In genomic region chr6:42781811-42782688, GRCh38 we compare ENCODE assay signal across 8 cellular contexts. TPM values are rescaled to one million over a fixed set of nuclear protein-coding genes. Genes with fewer than 3 reads are reported as not detected.
A peak's percentile ranks its signal among the peaks of the same experiment; 100 is the strongest.
DNase-seq lines count a peak whose midpoint lies in the region; TF ChIP-seq lines count a peak whose summit lies in the region.

TSS of gene BICRAL (plus strand) at chr6:42782052. CDS start at chr6:42822023, 39,971 bp downstream.

- DNase-seq in AG08395 (ENCODE audit: low spot score): peak; percentile 77
- DNase-seq in H7: peak; percentile 89
- peak; percentile 46 to 78 for DNase-seq in NCI-H524 (lab: John Stamatoyannopoulos, UW)
- peak; percentile 75 for DNase-seq in activated CD4-positive, alpha-beta T cell treated with anti-CD3 and anti-CD28 coated beads, Interleukin-2, amount 10 ng/mL, durations not matched to agents 7 days and 5 days
- peak; percentile 62 for DNase-seq in colonic mucosa
- DNase-seq in left kidney (ENCODE audit: low read depth, low spot score): peak; percentile 94
- DNase-seq in stimulated activated CD4-positive, alpha-beta T cell treated with anti-CD3 and anti-CD28 coated beads, Interleukin-1b, Interleukin-23, amount 100 ng/mL, for 24 hours (ENCODE audit: low read depth in 4 of 4, low spot score in 1 of 4): peak; percentile 33 to 65 (median 54)
- no peak for DNase-seq in SHP77 treated with DMSO at 0.1 percent for 48 hours (lab: John Stamatoyannopoulos, UW)

- no peaks in the 10 kb centered on the region for H3K36me3 ChIP-seq in H7 (replicated peaks; ENCODE audit: control insufficient read depth, insufficient read depth, low read length)
- H3K36me3 ChIP-seq in colonic mucosa: no peaks in the 10 kb centered on the region

- peaks cover 29% of the 10 kb centered on the region for H3K36me3 Mint-ChIP-seq in activated CD4-positive, alpha-beta T cell treated with anti-CD3 and anti-CD28 coated beads, Interleukin-2, amount 10 ng/mL, durations not matched to agents 7 days and 5 days (ENCODE audit: low read depth)

- TF ChIP-seq CTCF in colonic mucosa (IDR thresholded peaks at IDR 0.05): no peak

- H3K4me3 ChIP-seq in H7 (ENCODE audit: insufficient read depth, low read depth, low read length): peak within 1 kb of the TSS; percentile 77
- peak within 1 kb of the TSS; percentile 86 for H3K4me3 ChIP-seq in colonic mucosa

- POLR2A ChIA-PET in activated CD4-positive, alpha-beta T cell treated with anti-CD3 and anti-CD28 coated beads, Interleukin-2, amount 10 ng/mL, durations not matched to agents 7 days and 5 days (lab: Charles Lee): interaction anchor here (0.8 kb wide), 1 partner anchor 10 kb away, joined by 4 read pairs; no protein-coding TSS in a partner anchor

- CTCF ChIA-PET in activated CD4-positive, alpha-beta T cell treated with anti-CD3 and anti-CD28 coated beads, Interleukin-2, amount 10 ng/mL, durations not matched to agents 7 days and 5 days (lab: Charles Lee): interaction anchor here (0.6 to 1.8 kb wide), 5 partner anchors 9 to 206 kb away, joined by 3 to 6 read pairs (median 3); no protein-coding TSS in a partner anchor

- peaks cover 32% of the 10 kb centered on the region for H3K4me1 Mint-ChIP-seq in activated CD4-positive, alpha-beta T cell treated with anti-CD3 and anti-CD28 coated beads, Interleukin-2, amount 10 ng/mL, durations not matched to agents 7 days and 5 days

- H3K4me1 ChIP-seq in colonic mucosa: peaks cover 9% of the 10 kb centered on the region

- H3K9ac ChIP-seq in colonic mucosa (ENCODE audit: low read depth in 2 of 2, low read length in 2 of 2): peak within 1 kb of the TSS; percentile 97 to 100

- H3K27ac Mint-ChIP-seq in activated CD4-positive, alpha-beta T cell treated with anti-CD3 and anti-CD28 coated beads, Interleukin-2, amount 10 ng/mL, durations not matched to agents 7 days and 5 days: peak within 1 kb of the TSS; percentile 100

- H3K27ac ChIP-seq in colonic mucosa: peak within 1 kb of the TSS; percentile 100

- H3K9me3 ChIP-seq in colonic mucosa: no peaks in the 10 kb centered on the region

- H3K9me3 Mint-ChIP-seq in activated CD4-positive, alpha-beta T cell treated with anti-CD3 and anti-CD28 coated beads, Interleukin-2, amount 10 ng/mL, durations not matched to agents 7 days and 5 days: no peaks in the 10 kb centered on the region

- H3K27me3 Mint-ChIP-seq in activated CD4-positive, alpha-beta T cell treated with anti-CD3 and anti-CD28 coated beads, Interleukin-2, amount 10 ng/mL, durations not matched to agents 7 days and 5 days: no peaks in the 10 kb centered on the region

- intact Hi-C loops in colonic mucosa (cut with DNase I): loop anchor here (10.0 kb wide), 1 partner anchor 63 kb away; no protein-coding TSS in a partner anchor

- H3K27me3 ChIP-seq in H7 (ENCODE audit: control insufficient read depth, insufficient read depth, low read length) (no peaks in the 10 kb centered on the region), colonic mucosa (no peaks in the 10 kb centered on the region)

- peak within 1 kb of the TSS; percentile 97 for H3K4me3 Mint-ChIP-seq in activated CD4-positive, alpha-beta T cell treated with anti-CD3 and anti-CD28 coated beads, Interleukin-2, amount 10 ng/mL, durations not matched to agents 7 days and 5 days

RNA-seq across cellular contexts. Expression of gene BICRAL, which starts in this region (rescaled TPM):
- total RNA-seq in H7 (2014; rRNA removed; shearing (Covaris generic)): 6.0 and 8.8 TPM in 2 replicates
- 10 to 100 TPM; 23.4 to 27.8 TPM for total RNA-seq in activated CD4-positive, alpha-beta T cell treated with anti-CD3 and anti-CD28 coated beads, Interleukin-2, amount 10 ng/mL, durations not matched to agents 7 days and 5 days
- total RNA-seq in colonic mucosa: 10 to 100 TPM; 11.5 to 15.3 TPM
